Comparison of ENCODE assay signal across 8 cellular contexts in the genomic region with DNA sequence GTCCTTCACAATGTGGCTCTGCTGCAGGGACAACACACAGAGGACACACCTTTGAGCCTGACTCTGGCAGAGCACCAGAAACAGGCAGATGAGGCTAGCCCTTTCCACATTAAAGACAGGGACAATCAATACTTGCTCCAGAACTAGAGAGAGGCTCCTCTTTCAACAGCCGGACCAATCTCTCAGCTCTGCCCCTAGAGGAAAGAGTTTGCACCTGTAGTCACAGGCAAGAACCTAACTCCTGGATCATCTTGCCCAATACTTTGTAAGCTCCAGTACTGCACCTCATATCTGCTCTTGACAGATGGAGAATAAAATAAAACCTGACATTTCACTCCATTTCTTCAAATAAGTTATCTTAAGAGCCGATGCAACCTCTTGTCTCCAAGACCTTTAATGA. TPM values are rescaled to one million over a fixed set of nuclear protein-coding genes. Genes with fewer than 3 reads are reported as not detected.
DNase-seq lines count a peak whose midpoint lies in the region; ATAC-seq and TF ChIP-seq lines count a peak whose summit lies in the region.
"Had no signal": no experiment of that assay in that cellular context is flagged by ENCODE, and none has a peak within 500 bp of the region (broad histone marks: within the 10 kb centered on the region; RNA-seq: fewer than 3 reads in every experiment).

No MANE protein-coding gene starts in this region.

- intact Hi-C loops in body of pancreas (cut with DNase I), result no loop called here
- intact Hi-C loops in CD4-positive, alpha-beta T cell (cut with DNase I, micrococcal nuclease), result no loop called here

- WGBS in body of pancreas, 2 donors, result 22 to 35% methylated on average over 2 of the region's 2 CpGs

- in situ Hi-C loops in GM13977 (cut with MboI; ENCODE audit: low pct_unique_long_range_greater_than_20kb, low sequenced_read_pairs, unreplicated experiment), result no loop called here

- H3K4me1 ChIP-seq in body of pancreas, result no peaks in the 10 kb centered on the region

- no peaks in the 10 kb centered on the region for H3K27me3 ChIP-seq in body of pancreas
- no peaks in the 10 kb centered on the region for H3K27me3 ChIP-seq in CD4-positive, alpha-beta T cell (ENCODE audit: control insufficient read depth, insufficient read depth, low read length)

- H3K9me3 Mint-ChIP-seq in CD4-positive, alpha-beta T cell, result no peaks in the 10 kb centered on the region
- H3K9me3 Mint-ChIP-seq: activated naive CD8-positive, alpha-beta T cell treated with anti-CD3 and anti-CD28 coated beads, Interleukin-2, amount 50 U/mL, for 24 hours had no signal

- ATAC-seq in HG03354 (IDR thresholded peaks at IDR 0.05; ENCODE audit: poor library complexity, severe bottlenecking, unreplicated experiment), result peak; percentile 73
- ATAC-seq in body of pancreas, result peak; percentile 35
- ATAC-seq in omental fat pad (ENCODE audit: low FRiP score), result peak; percentile 74
- ATAC-seq in CD4-positive, alpha-beta T cell (ENCODE audit: poor library complexity), result no peak
- ATAC-seq: activated naive CD8-positive, alpha-beta T cell treated with anti-CD3 and anti-CD28 coated beads, Interleukin-2, amount 50 U/mL, for 24 hours had no signal

- TF ChIP-seq POLR2A in body of pancreas (IDR thresholded peaks at IDR 0.05), result no peak

- H3K27me3 Mint-ChIP-seq in CD4-positive, alpha-beta T cell, result peaks cover 7% of the 10 kb centered on the region
- H3K27me3 Mint-ChIP-seq: activated naive CD8-positive, alpha-beta T cell treated with anti-CD3 and anti-CD28 coated beads, Interleukin-2, amount 50 U/mL, for 24 hours had no signal

- peak; percentile 32 for DNase-seq in GM13977 (ENCODE audit: low spot score)
- no peak for DNase-seq in body of pancreas
- no peak for DNase-seq in omental fat pad (ENCODE audit: low spot score)
- DNase-seq in NCI-H187 (lab: John Stamatoyannopoulos, UW), result no peak
- no peak for DNase-seq in CD4-positive, alpha-beta T cell
- no peak for DNase-seq in NCI-H146 treated with DMSO at 0.1 percent for 48 hours (lab: John Stamatoyannopoulos, UW; ENCODE audit: unreplicated experiment)
- DNase-seq: activated naive CD8-positive, alpha-beta T cell treated with anti-CD3 and anti-CD28 coated beads, Interleukin-2, amount 50 U/mL, for 24 hours had no signal

- no peak overlapping the region for H3K27ac Mint-ChIP-seq in CD4-positive, alpha-beta T cell
- H3K27ac Mint-ChIP-seq: activated naive CD8-positive, alpha-beta T cell treated with anti-CD3 and anti-CD28 coated beads, Interleukin-2, amount 50 U/mL, for 24 hours had no signal

- TF ChIP-seq CTCF in GM13977 (IDR thresholded peaks at IDR 0.05; ENCODE audit: extremely low read depth, insufficient read depth, missing control alignments), result peak; percentile 24
- no peak for TF ChIP-seq CTCF in body of pancreas (IDR thresholded peaks at IDR 0.05)
- TF ChIP-seq CTCF in omental fat pad (IDR thresholded peaks at IDR 0.05), result peak in 1 of 3 donors; percentile 6
- TF ChIP-seq CTCF in CD4-positive, alpha-beta T cell (IDR thresholded peaks at IDR 0.05), result no peak

- H3K4me3 ChIP-seq in body of pancreas, result no peak overlapping the region

- H3K36me3 Mint-ChIP-seq in CD4-positive, alpha-beta T cell (ENCODE audit: low read depth), result no peaks in the 10 kb centered on the region

- no peaks in the 10 kb centered on the region for H3K36me3 ChIP-seq in body of pancreas (replicated peaks in 1 of 2; ENCODE audit: insufficient read depth in 1 of 2, low read depth in 2 of 2)

- CTCF ChIA-PET in CD4-positive, alpha-beta T cell (lab: Charles Lee), result no interaction called here

- POLR2A ChIA-PET in CD4-positive, alpha-beta T cell (lab: Charles Lee), result no interaction called here

- H3K4me1 Mint-ChIP-seq in CD4-positive, alpha-beta T cell (ENCODE audit: low read depth), result no peaks in the 10 kb centered on the region
- H3K4me1 Mint-ChIP-seq: activated naive CD8-positive, alpha-beta T cell treated with anti-CD3 and anti-CD28 coated beads, Interleukin-2, amount 50 U/mL, for 24 hours had no signal

- H3K27ac ChIP-seq in body of pancreas, result no peak overlapping the region
- H3K27ac ChIP-seq in CD4-positive, alpha-beta T cell (ENCODE audit: low read depth, low read length), result no peak overlapping the region

- no peaks in the 10 kb centered on the region for H3K9me3 ChIP-seq in body of pancreas
- no peaks in the 10 kb centered on the region for H3K9me3 ChIP-seq in CD4-positive, alpha-beta T cell (ENCODE audit: control insufficient read depth, low read length)

- no peak overlapping the region for H3K4me3 Mint-ChIP-seq in CD4-positive, alpha-beta T cell
- H3K4me3 Mint-ChIP-seq: activated naive CD8-positive, alpha-beta T cell treated with anti-CD3 and anti-CD28 coated beads, Interleukin-2, amount 50 U/mL, for 24 hours had no signal

RNA-seq across cellular contexts. Expression of a gene that starts 52.1 kb away (rescaled TPM):
- total RNA-seq in body of pancreas (10 to 100 TPM in 1 of 2 donors, 1 to 10 TPM in 1; 7.0 to 16.2 TPM), omental fat pad (10 to 100 TPM; 17.8 to 64.3 (median 22.0) TPM)
- total RNA-seq in CD4-positive, alpha-beta T cell, result under 1 TPM in 1 of 2 experiments, not detected in 1; 0.08 TPM

Comparison
In these comparisons a context has a peak if more than half of its experiments do, and no peak if none do; other contexts are left out.
1. RNA of a gene that starts 52.1 kb away (total RNA-seq): 17.8 to 64.3 TPM in omental fat pad and 7.0 to 16.2 TPM in body of pancreas; 0.08 TPM in CD4-positive, alpha-beta T cell; every median in the first group is over 4 times any median in the second.